In genomic region chr2:241882090-241882625, GRCh38 we compare ENCODE assay signal across 1 cellular context.
TF ChIP-seq lines count a peak whose summit lies in the region.

No MANE protein-coding gene starts in this region.

TF ChIP-seq in K562, 482 proteins besides CTCF, POLR2A, EP300 and RAD21 (continued from another document and continues in another):
- TF ChIP-seq MYBL2 (IDR thresholded peaks at IDR 0.05; ENCODE audit: low read depth) (no peak), MYBL2 (CRISPR knock-in tag; IDR thresholded peaks at IDR 0.05; ENCODE audit: borderline replicate concordance) (no peak), ZBTB7A (IDR thresholded peaks at IDR 0.05; ENCODE audit: borderline replicate concordance, control insufficient read depth, low read depth, low read length) (peak; percentile 44; the same call in 1 of the 2 replicates), FOXJ3 (CRISPR knock-in tag; IDR thresholded peaks at IDR 0.05) (no peak), CHD4 (IDR thresholded peaks at IDR 0.05; ENCODE audit: insufficient read depth, insufficient replicate concordance, low read depth, low read length, poor library complexity, severe bottlenecking) (no peak), ILK (tag; IDR thresholded peaks at IDR 0.05; ENCODE audit: borderline replicate concordance, low read depth) (no peak), PREB (CRISPR knock-in tag; IDR thresholded peaks at IDR 0.05) (no peak), POLR2AphosphoS2 (IDR thresholded peaks at IDR 0.05; ENCODE audit: low read length) (no peak), E2F8 (IDR thresholded peaks at IDR 0.05; ENCODE audit: low read depth, partially characterized antibody) (no peak), KLF1 (tag; IDR thresholded peaks at IDR 0.05) (no peak), MXI1 (IDR thresholded peaks at IDR 0.05; ENCODE audit: low read depth, low read length) (peak; percentile 82; the same call in 1 of the 2 replicates), TAF1 (IDR thresholded peaks at IDR 0.05; ENCODE audit: control insufficient read depth, extremely low read depth, insufficient read depth, low read length, severe bottlenecking) (no peak), USF2 (CRISPR knock-in tag; IDR thresholded peaks at IDR 0.05) (peak; percentile 65), YY1 (IDR thresholded peaks at IDR 0.05; ENCODE audit: borderline replicate concordance in 1 of 3, control insufficient read depth in 1 of 3, extremely low read depth in 1 of 3, insufficient read depth in 3 of 3, insufficient read length in 1 of 3, insufficient replicate concordance in 2 of 3, low read depth in 1 of 3, low read length in 2 of 3) (peak in 1 of 3 experiments; percentile 35), RBBP5 (IDR thresholded peaks at IDR 0.05; ENCODE audit: borderline replicate concordance, insufficient read depth, low read length, poor library complexity, severe bottlenecking) (peak; percentile 27), CREM (IDR thresholded peaks at IDR 0.05; ENCODE audit: low read depth) (peak; percentile 34; the same call in 1 of the 2 replicates), SMARCB1 (IDR thresholded peaks at IDR 0.05; ENCODE audit: insufficient read length, low read depth) (no peak), RB1 (IDR thresholded peaks at IDR 0.05; ENCODE audit: low read depth) (peak; percentile 4; the same call in 1 of the 2 replicates), NR3C1 (CRISPR knock-in tag; IDR thresholded peaks at IDR 0.05) (no peak), ZNF143 (CRISPR knock-in tag; IDR thresholded peaks at IDR 0.05) (no peak), MAZ (CRISPR knock-in tag; conservative IDR thresholded peaks at IDR 0.05 in 1 of 2, IDR thresholded peaks at IDR 0.05 in 1 of 2) (0 out of 4 replicates have a peak, but pooled peaks of 1 of the 2 experiments have one; percentile 16), ZNF395 (CRISPR knock-in tag; IDR thresholded peaks at IDR 0.05) (no peak), SIN3B (IDR thresholded peaks at IDR 0.05; ENCODE audit: low read depth) (no peak), ZFX (CRISPR knock-in tag; IDR thresholded peaks at IDR 0.05) (no peak; the same call in 1 of the 2 replicates), ZEB2 (IDR thresholded peaks at IDR 0.05) (no peak), DACH1 (IDR thresholded peaks at IDR 0.05; ENCODE audit: partially characterized antibody) (no peak)
- TF ChIP-seq, protein P1, sequence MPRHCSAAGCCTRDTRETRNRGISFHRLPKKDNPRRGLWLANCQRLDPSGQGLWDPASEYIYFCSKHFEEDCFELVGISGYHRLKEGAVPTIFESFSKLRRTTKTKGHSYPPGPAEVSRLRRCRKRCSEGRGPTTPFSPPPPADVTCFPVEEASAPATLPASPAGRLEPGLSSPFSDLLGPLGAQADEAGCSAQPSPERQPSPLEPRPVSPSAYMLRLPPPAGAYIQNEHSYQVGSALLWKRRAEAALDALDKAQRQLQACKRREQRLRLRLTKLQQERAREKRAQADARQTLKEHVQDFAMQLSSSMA (CRISPR knock-in tag; IDR thresholded peaks at IDR 0.05): no peak
- TF ChIP-seq, protein P2, sequence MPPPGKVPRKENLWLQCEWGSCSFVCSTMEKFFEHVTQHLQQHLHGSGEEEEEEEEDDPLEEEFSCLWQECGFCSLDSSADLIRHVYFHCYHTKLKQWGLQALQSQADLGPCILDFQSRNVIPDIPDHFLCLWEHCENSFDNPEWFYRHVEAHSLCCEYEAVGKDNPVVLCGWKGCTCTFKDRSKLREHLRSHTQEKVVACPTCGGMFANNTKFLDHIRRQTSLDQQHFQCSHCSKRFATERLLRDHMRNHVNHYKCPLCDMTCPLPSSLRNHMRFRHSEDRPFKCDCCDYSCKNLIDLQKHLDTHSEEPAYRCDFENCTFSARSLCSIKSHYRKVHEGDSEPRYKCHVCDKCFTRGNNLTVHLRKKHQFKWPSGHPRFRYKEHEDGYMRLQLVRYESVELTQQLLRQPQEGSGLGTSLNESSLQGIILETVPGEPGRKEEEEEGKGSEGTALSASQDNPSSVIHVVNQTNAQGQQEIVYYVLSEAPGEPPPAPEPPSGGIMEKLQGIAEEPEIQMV (tag; conservative IDR thresholded peaks at IDR 0.05; ENCODE audit: low read depth): no peak
- TF ChIP-seq, protein P3, sequence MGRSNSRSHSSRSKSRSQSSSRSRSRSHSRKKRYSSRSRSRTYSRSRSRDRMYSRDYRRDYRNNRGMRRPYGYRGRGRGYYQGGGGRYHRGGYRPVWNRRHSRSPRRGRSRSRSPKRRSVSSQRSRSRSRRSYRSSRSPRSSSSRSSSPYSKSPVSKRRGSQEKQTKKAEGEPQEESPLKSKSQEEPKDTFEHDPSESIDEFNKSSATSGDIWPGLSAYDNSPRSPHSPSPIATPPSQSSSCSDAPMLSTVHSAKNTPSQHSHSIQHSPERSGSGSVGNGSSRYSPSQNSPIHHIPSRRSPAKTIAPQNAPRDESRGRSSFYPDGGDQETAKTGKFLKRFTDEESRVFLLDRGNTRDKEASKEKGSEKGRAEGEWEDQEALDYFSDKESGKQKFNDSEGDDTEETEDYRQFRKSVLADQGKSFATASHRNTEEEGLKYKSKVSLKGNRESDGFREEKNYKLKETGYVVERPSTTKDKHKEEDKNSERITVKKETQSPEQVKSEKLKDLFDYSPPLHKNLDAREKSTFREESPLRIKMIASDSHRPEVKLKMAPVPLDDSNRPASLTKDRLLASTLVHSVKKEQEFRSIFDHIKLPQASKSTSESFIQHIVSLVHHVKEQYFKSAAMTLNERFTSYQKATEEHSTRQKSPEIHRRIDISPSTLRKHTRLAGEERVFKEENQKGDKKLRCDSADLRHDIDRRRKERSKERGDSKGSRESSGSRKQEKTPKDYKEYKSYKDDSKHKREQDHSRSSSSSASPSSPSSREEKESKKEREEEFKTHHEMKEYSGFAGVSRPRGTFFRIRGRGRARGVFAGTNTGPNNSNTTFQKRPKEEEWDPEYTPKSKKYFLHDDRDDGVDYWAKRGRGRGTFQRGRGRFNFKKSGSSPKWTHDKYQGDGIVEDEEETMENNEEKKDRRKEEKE (IDR thresholded peaks at IDR 0.05; ENCODE audit: borderline replicate concordance in 1 of 2, control insufficient read depth in 1 of 2, low read depth in 2 of 2, low read length in 1 of 2): no peak
- TF ChIP-seq, protein P4, sequence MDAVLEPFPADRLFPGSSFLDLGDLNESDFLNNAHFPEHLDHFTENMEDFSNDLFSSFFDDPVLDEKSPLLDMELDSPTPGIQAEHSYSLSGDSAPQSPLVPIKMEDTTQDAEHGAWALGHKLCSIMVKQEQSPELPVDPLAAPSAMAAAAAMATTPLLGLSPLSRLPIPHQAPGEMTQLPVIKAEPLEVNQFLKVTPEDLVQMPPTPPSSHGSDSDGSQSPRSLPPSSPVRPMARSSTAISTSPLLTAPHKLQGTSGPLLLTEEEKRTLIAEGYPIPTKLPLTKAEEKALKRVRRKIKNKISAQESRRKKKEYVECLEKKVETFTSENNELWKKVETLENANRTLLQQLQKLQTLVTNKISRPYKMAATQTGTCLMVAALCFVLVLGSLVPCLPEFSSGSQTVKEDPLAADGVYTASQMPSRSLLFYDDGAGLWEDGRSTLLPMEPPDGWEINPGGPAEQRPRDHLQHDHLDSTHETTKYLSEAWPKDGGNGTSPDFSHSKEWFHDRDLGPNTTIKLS (IDR thresholded peaks at IDR 0.05; ENCODE audit: borderline replicate concordance, low read depth): peak; percentile 76; the same call in 1 of the 2 replicates
